In genomic region chr6:134161036-134161435, GRCh38 we compare ENCODE assay signal across 22 cellular contexts.
A peak's percentile ranks its signal among the peaks of the same experiment; 100 is the strongest.
DNase-seq lines count a peak whose midpoint lies in the region; ATAC-seq, FAIRE-seq and TF ChIP-seq lines count a peak whose summit lies in the region.
"Had no signal": no experiment of that assay in that cellular context is flagged by ENCODE, and none has a peak within 500 bp of the region (broad histone marks: within the 10 kb centered on the region; RNA-seq: fewer than 3 reads in every experiment).

No MANE protein-coding gene starts in this region.

- H3K9ac ChIP-seq in PC-3 (ENCODE audit: low read length) (no peak overlapping the region), endothelial cell of umbilical vein (replicated peaks; ENCODE audit: extremely low read depth, insufficient read depth, low read length) (no peak overlapping the region)

- no peaks in the 10 kb centered on the region for H3F3A ChIP-seq in PC-3 (ENCODE audit: low read length, unreplicated experiment)

- POLR2A ChIA-PET in PC-3 (lab: Charles Lee; ENCODE audit: unreplicated experiment): no interaction called here
- POLR2A ChIA-PET in endothelial cell of umbilical vein (lab: Charles Lee): no interaction called here

- H3K4me2 ChIP-seq in PC-3 (ENCODE audit: low read length): no peak overlapping the region
- H3K4me2 ChIP-seq in endothelial cell of umbilical vein (ENCODE audit: insufficient read depth, low read length): no peak overlapping the region

- no peak for TF ChIP-seq CTCF in PC-3 (conservative IDR thresholded peaks at IDR 0.05; ENCODE audit: low read depth, low read length)
- no peak for TF ChIP-seq CTCF in endothelial cell of umbilical vein (IDR thresholded peaks at IDR 0.05; ENCODE audit: extremely low read depth in 1 of 2, insufficient read depth in 1 of 2, low read depth in 1 of 2, low read length in 2 of 2)
- TF ChIP-seq CTCF in nephron progenitor cell (IDR thresholded peaks at IDR 0.05): no peak

- H3K36me3 ChIP-seq in PC-3 (ENCODE audit: low read depth, low read length) (no peaks in the 10 kb centered on the region), endothelial cell of umbilical vein (ENCODE audit: control insufficient read depth in 2 of 2, extremely low read depth in 1 of 2, insufficient read depth in 2 of 2, low read length in 2 of 2) (no peaks in the 10 kb centered on the region)
- H3K36me3 ChIP-seq: left ventricle myocardium inferior, MG63 had no signal

- no peaks in the 10 kb centered on the region for H3K36me3 Mint-ChIP-seq in nephron progenitor cell (ENCODE audit: low read depth)
- H3K36me3 Mint-ChIP-seq: activated CD8-positive, alpha-beta memory T cell treated with anti-CD3 and anti-CD28 coated beads, Interleukin-2, amount 10 ng/mL, durations not matched to agents 7 days and 5 days; naive B cell had no signal

- H3K27ac ChIP-seq in PC-3 (ENCODE audit: low read length) (no peak overlapping the region), endothelial cell of umbilical vein (ENCODE audit: insufficient read depth, low read depth, low read length) (no peak overlapping the region), substantia nigra (ENCODE audit: low read depth, low read length, poor library complexity, severe bottlenecking) (no peak overlapping the region)
- H3K27ac ChIP-seq: coronary artery, left ventricle myocardium inferior had no signal

- dilution Hi-C loops in endothelial cell of umbilical vein (cut with MboI; ENCODE audit: extremely low pct_ligation_motif_present, low sequenced_read_pairs): no loop called here

- CTCF ChIA-PET in PC-3 (lab: Charles Lee) (no interaction called here), endothelial cell of umbilical vein (lab: Charles Lee) (interaction anchor here (1.9 to 2.2 kb wide), 4 partner anchors 480 to 780 kb away, joined by 6 to 13 read pairs (median 8); no protein-coding TSS in a partner anchor)

- H3K27me3 ChIP-seq in PC-3 (ENCODE audit: low read length): no peaks in the 10 kb centered on the region
- no peaks in the 10 kb centered on the region for H3K27me3 ChIP-seq in endothelial cell of umbilical vein (ENCODE audit: control insufficient read depth in 2 of 2, insufficient read depth in 2 of 2, low read length in 2 of 2)
- H3K27me3 ChIP-seq: MG63 had no signal

- H3K27ac Mint-ChIP-seq in nephron progenitor cell: peak overlapping the region; percentile 98
- H3K27ac Mint-ChIP-seq: activated CD8-positive, alpha-beta memory T cell treated with anti-CD3 and anti-CD28 coated beads, Interleukin-2, amount 10 ng/mL, durations not matched to agents 7 days and 5 days had no signal

- FAIRE-seq in endothelial cell of umbilical vein (lab: Jason Lieb, UNC): no peak
- FAIRE-seq: GM18507 had no signal

- H3K9me2 ChIP-seq in PC-3 (replicated peaks; ENCODE audit: low read length): no peaks in the 10 kb centered on the region

- no peaks in the 10 kb centered on the region for H3K27me3 Mint-ChIP-seq in nephron progenitor cell (ENCODE audit: low read depth, poor library complexity)
- H3K27me3 Mint-ChIP-seq: activated CD8-positive, alpha-beta memory T cell treated with anti-CD3 and anti-CD28 coated beads, Interleukin-2, amount 10 ng/mL, durations not matched to agents 7 days and 5 days; naive B cell had no signal

- H3K4me1 ChIP-seq in PC-3 (ENCODE audit: insufficient read depth, low read length) (peaks cover 11% of the 10 kb centered on the region), endothelial cell of umbilical vein (ENCODE audit: control insufficient read depth, extremely low read depth, insufficient read depth, low read length) (no peaks in the 10 kb centered on the region)
- H3K4me1 ChIP-seq: left ventricle myocardium inferior had no signal

- no peaks in the 10 kb centered on the region for H3K79me2 ChIP-seq in PC-3 (ENCODE audit: low read length)
- no peaks in the 10 kb centered on the region for H3K79me2 ChIP-seq in endothelial cell of umbilical vein (ENCODE audit: control insufficient read depth, insufficient read depth, low read length)

- no peak for TF ChIP-seq POLR2A in endothelial cell of umbilical vein (IDR thresholded peaks at IDR 0.05; ENCODE audit: low read depth, low read length)

- H3K9me3 Mint-ChIP-seq in nephron progenitor cell: peaks cover 5% of the 10 kb centered on the region
- H3K9me3 Mint-ChIP-seq: naive B cell had no signal

- BruUV-seq in PC-3 (replicated peaks; lab: Mats Ljungman, UMichigan) (no TSS peak), endothelial cell of umbilical vein (replicated peaks; lab: Mats Ljungman, UMichigan) (no TSS peak)

- H3K4me3 ChIP-seq in PC-3 (ENCODE audit: low read length): no peak overlapping the region
- no peak overlapping the region for H3K4me3 ChIP-seq in endothelial cell of umbilical vein (replicated peaks in 1 of 3; ENCODE audit: insufficient read depth in 1 of 3, low read depth in 1 of 3, low read length in 3 of 3)
- H3K4me3 ChIP-seq: coronary artery, left ventricle myocardium inferior, MG63 had no signal

- H4K20me1 ChIP-seq in PC-3 (ENCODE audit: low read length): no peaks in the 10 kb centered on the region
- no peaks in the 10 kb centered on the region for H4K20me1 ChIP-seq in endothelial cell of umbilical vein (replicated peaks; ENCODE audit: control insufficient read depth, extremely low read depth, insufficient read depth, low read length)

- peaks cover 51% of the 10 kb centered on the region for H3K4me1 Mint-ChIP-seq in nephron progenitor cell
- H3K4me1 Mint-ChIP-seq: activated CD8-positive, alpha-beta memory T cell treated with anti-CD3 and anti-CD28 coated beads, Interleukin-2, amount 10 ng/mL, durations not matched to agents 7 days and 5 days; naive B cell had no signal

- DNase-seq in ELF-1 (ENCODE audit: low read depth, low spot score) (peak; percentile 42), PC-3 (peak; percentile 52), endothelial cell of umbilical vein (ENCODE audit: low read depth, low spot score) (no peak), nephron progenitor cell (no peak), foreskin melanocyte (no peak), globus pallidus (ENCODE audit: low spot score) (no peak), substantia nigra (lab: John Stamatoyannopoulos, UW) (no peak), dedifferentiated amniotic fluid mesenchymal stem cell (ENCODE audit: extremely low spot score) (no peak)
- DNase-seq: activated CD4-positive, CD25-positive, alpha-beta regulatory T cell; activated CD8-positive, alpha-beta memory T cell treated with anti-CD3 and anti-CD28 coated beads, Interleukin-2, amount 10 ng/mL, durations not matched to agents 7 days and 5 days; activated gamma-delta T cell; anterior cingulate cortex; Calu3; hippocampal formation; left ventricle myocardium inferior; MG63; naive B cell; NCI-H2029; NCI-H526 treated with DMSO at 0.1 percent for 48 hours had no signal

- intact Hi-C loops in PC-3 (cut with micrococcal nuclease): no loop called here
- intact Hi-C loops in endothelial cell of umbilical vein (cut with micrococcal nuclease): no loop called here

- H3K9me1 ChIP-seq in endothelial cell of umbilical vein (replicated peaks; ENCODE audit: control insufficient read depth, extremely low read depth, insufficient read depth, low read length): no peaks in the 10 kb centered on the region

- H3K9me3 ChIP-seq in PC-3 (ENCODE audit: low read length): no peaks in the 10 kb centered on the region
- H3K9me3 ChIP-seq in endothelial cell of umbilical vein (replicated peaks; ENCODE audit: control insufficient read depth, insufficient read depth, low read length): no peaks in the 10 kb centered on the region
- H3K9me3 ChIP-seq: left ventricle myocardium inferior, MG63 had no signal

- ATAC-seq in PC-3: peak; percentile 63; the same call in 1 of the 2 replicates
- ATAC-seq: activated CD8-positive, alpha-beta memory T cell treated with anti-CD3 and anti-CD28 coated beads, Interleukin-2, amount 10 ng/mL, durations not matched to agents 7 days and 5 days; esophagus mucosa had no signal

- H2AFZ ChIP-seq in PC-3 (ENCODE audit: low read length) (no peak overlapping the region), endothelial cell of umbilical vein (ENCODE audit: low read depth, low read length) (no peak overlapping the region)

- H3K4me3 Mint-ChIP-seq in nephron progenitor cell: peak overlapping the region; percentile 73
- H3K4me3 Mint-ChIP-seq: activated CD8-positive, alpha-beta memory T cell treated with anti-CD3 and anti-CD28 coated beads, Interleukin-2, amount 10 ng/mL, durations not matched to agents 7 days and 5 days; naive B cell had no signal

TF ChIP-seq in endothelial cell of umbilical vein, 7 proteins besides CTCF, POLR2A, EP300 and RAD21:
- peak; percentile 35 for TF ChIP-seq FOS (IDR thresholded peaks at IDR 0.05; ENCODE audit: borderline replicate concordance, insufficient read depth, low read length)
- no peak for TF ChIP-seq EZH2 (IDR thresholded peaks at IDR 0.05; ENCODE audit: borderline replicate concordance, low read depth, low read length, severe bottlenecking)

Comparison
In these comparisons a context has a peak if more than half of its experiments do, and no peak if none do; other contexts are left out.
1. DNase-seq: peak in ELF-1 (single experiment) and PC-3 (single experiment); none in endothelial cell of umbilical vein (single experiment), nephron progenitor cell (single experiment), foreskin melanocyte (single experiment), globus pallidus (single experiment), substantia nigra (0 of 49) and dedifferentiated amniotic fluid mesenchymal stem cell (single experiment).